Comparison of ENCODE assay signal across 10 cellular contexts in the genomic region with DNA sequence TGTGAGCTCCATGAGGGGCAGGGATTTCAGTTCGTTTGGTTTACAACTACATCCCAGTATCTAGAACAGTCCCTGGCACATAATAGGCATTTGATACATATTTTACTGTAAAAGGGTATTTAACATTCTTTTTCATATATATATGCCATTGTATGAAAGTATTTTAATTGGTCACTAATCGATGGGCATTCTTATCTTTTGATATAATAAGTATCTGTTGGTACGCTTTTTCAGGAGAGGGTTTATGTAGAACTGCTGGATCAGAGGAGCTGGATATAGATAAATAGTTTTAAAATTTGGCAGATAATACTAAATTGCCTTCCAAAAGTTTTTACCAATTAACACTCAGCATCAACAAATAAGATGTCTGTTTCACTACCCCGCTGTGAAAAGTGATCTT. TPM values are rescaled to one million over a fixed set of nuclear protein-coding genes. Genes with fewer than 3 reads are reported as not detected.
A peak's percentile ranks its signal among the peaks of the same experiment; 100 is the strongest.
DNase-seq lines count a peak whose midpoint lies in the region; ATAC-seq, FAIRE-seq and TF ChIP-seq lines count a peak whose summit lies in the region.
"Had no signal": no experiment of that assay in that cellular context is flagged by ENCODE, and none has a peak within 500 bp of the region (broad histone marks: within the 10 kb centered on the region; RNA-seq: fewer than 3 reads in every experiment).

No MANE protein-coding gene starts in this region.

- TF ChIP-seq CTCF in left ventricle myocardium inferior (IDR thresholded peaks at IDR 0.05; ENCODE audit: borderline replicate concordance) (no peak), colonic mucosa (IDR thresholded peaks at IDR 0.05) (no peak)

- ATAC-seq in HG03095 (IDR thresholded peaks at IDR 0.05; ENCODE audit: unreplicated experiment) (no peak), GM18505 (IDR thresholded peaks at IDR 0.05; ENCODE audit: unreplicated experiment) (no peak)

- H3K27me3 ChIP-seq in left ventricle myocardium inferior (ENCODE audit: low read depth) (no peaks in the 10 kb centered on the region), colonic mucosa (no peaks in the 10 kb centered on the region), mucosa of stomach (ENCODE audit: control insufficient read depth, insufficient read depth, low read length) (no peaks in the 10 kb centered on the region)

- no peak for FAIRE-seq in GM19239 (lab: Jason Lieb, UNC)

- DNase-seq in left ventricle myocardium inferior (no peak), cardiac septum (ENCODE audit: low spot score) (no peak), colonic mucosa (no peak), GM19239 (ENCODE audit: insufficient read length, low spot score) (no peak), ureter (ENCODE audit: low spot score) (no peak)
- DNase-seq: activated T-cell treated with anti-CD3 and anti-CD28 coated beads, Interleukin-2, amount 50 U/mL, for 48 hours; stimulated activated CD4-positive, alpha-beta T cell treated with anti-CD3 and anti-CD28 coated beads, Interleukin-4, amount 100 ng/mL, for 4 hours had no signal

- H3K27ac ChIP-seq in left ventricle myocardium inferior (replicated peaks) (peak overlapping the region; percentile 91), colonic mucosa (peak overlapping the region; percentile 85)

- H3K4me1 ChIP-seq in left ventricle myocardium inferior (peaks cover 46% of the 10 kb centered on the region), colonic mucosa (peaks cover 6% of the 10 kb centered on the region), mucosa of stomach (ENCODE audit: control insufficient read depth, insufficient read depth, low read length) (peaks cover 33% of the 10 kb centered on the region)

- H3K9ac ChIP-seq in colonic mucosa (ENCODE audit: low read depth in 2 of 2, low read length in 2 of 2) (peak overlapping the region in 1 of 2 donors; percentile 87), mucosa of stomach (ENCODE audit: low read length) (peak overlapping the region; percentile 96)

- intact Hi-C loops in left ventricle myocardium inferior (cut with micrococcal nuclease) (no loop called here), cardiac septum (cut with DNase I) (loop anchor here (5.0 kb wide), 1 partner anchor 210 kb away; a partner anchor contains a TSS), colonic mucosa (cut with DNase I) (no loop called here)

- H3K4me3 ChIP-seq in left ventricle myocardium inferior: peak overlapping the region; percentile 75
- H3K4me3 ChIP-seq in colonic mucosa: peak overlapping the region; percentile 72
- H3K4me3 ChIP-seq in mucosa of stomach (ENCODE audit: low read length): peak overlapping the region; percentile 97

- H3K36me3 ChIP-seq in left ventricle myocardium inferior (no peaks in the 10 kb centered on the region), colonic mucosa (no peaks in the 10 kb centered on the region), mucosa of stomach (ENCODE audit: control insufficient read depth, insufficient read depth, low read length) (no peaks in the 10 kb centered on the region)

- H3K9me3 ChIP-seq in left ventricle myocardium inferior (replicated peaks): no peaks in the 10 kb centered on the region
- H3K9me3 ChIP-seq in colonic mucosa: no peaks in the 10 kb centered on the region
- H3K9me3 ChIP-seq in mucosa of stomach (ENCODE audit: control insufficient read depth, low read length): no peaks in the 10 kb centered on the region

- TF ChIP-seq POLR2A in GM18505 (IDR thresholded peaks at IDR 0.05; ENCODE audit: borderline replicate concordance, extremely low read depth, insufficient read depth, insufficient read length): no peak

RNA-seq across cellular contexts. Expression of a gene that starts 1.0 kb away (rescaled TPM):
- total RNA-seq in left ventricle myocardium inferior (44.4 TPM), cardiac septum (38.4 TPM), colonic mucosa (10 to 100 TPM; 42.3 to 52.4 TPM), ureter (62.2 TPM)
